22 cellular contexts compared by ENCODE assay signal in the genomic region with DNA sequence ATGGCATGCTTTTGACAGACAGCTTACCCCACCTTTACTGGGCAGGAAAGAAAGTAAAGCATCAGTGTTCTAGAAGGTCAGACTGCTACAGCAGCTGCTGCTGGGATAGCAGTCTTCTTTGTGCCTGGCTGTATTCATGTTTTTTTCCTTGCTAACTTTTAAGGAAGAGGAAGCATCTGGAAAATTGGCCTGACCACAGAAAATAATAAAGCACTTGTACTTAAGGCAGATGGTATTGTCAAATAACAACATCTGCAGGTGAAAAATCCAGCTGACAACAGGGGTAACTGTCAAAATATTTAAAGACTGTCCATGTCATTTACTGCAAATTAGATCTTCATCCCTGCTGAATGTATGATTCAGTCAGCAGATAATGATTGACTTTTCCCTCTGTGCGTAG.
"Had no signal": no experiment of that assay in that cellular context is flagged by ENCODE, and none has a peak within 500 bp of the region (broad histone marks: within the 10 kb centered on the region; RNA-seq: fewer than 3 reads in every experiment).

No MANE protein-coding gene starts in this region.

- H3K9me3 ChIP-seq: mucosa of descending colon, right lobe of liver, stomach, thyroid gland, vagina had no signal

- DNase-seq: dorsolateral prefrontal cortex; effector CD4-positive, alpha-beta T cell; hypothalamus; immature natural killer cell; islet precursor cell; kidney glomerular epithelial cell; mesenchymal stem cell; mucosa of descending colon; naive B cell; right lobe of liver; small intestine; stimulated activated CD4-positive, alpha-beta T cell treated with anti-CD3 and anti-CD28 coated beads, Interleukin-12 subunit alpha, Interleukin-12 subunit beta, amount 100 ng/mL, for 4 hours; stimulated activated CD4-positive, alpha-beta T cell treated with anti-CD3 and anti-CD28 coated beads, Interleukin-1b, Interleukin-23, amount 100 ng/mL, for 48 hours; stimulated activated CD4-positive, alpha-beta T cell treated with anti-CD3 and anti-CD28 coated beads, Interleukin-4, amount 100 ng/mL, for 24 hours; stimulated activated naive CD4-positive, alpha-beta T cell treated with Interleukin-2 at 50 U/mL for 16 hours; stomach; thyroid gland; trophoblast cell had no signal

- H3K27me3 ChIP-seq: neural progenitor cell, right lobe of liver, stomach, thyroid gland, vagina had no signal

- H3K4me2 ChIP-seq: neural progenitor cell had no signal

- H3K36me3 ChIP-seq: neural progenitor cell, right lobe of liver, stomach, thyroid gland, vagina had no signal

- H3K4me1 ChIP-seq: neural progenitor cell, parathyroid adenoma, right lobe of liver, stomach, thyroid gland, vagina had no signal

- H3K27ac ChIP-seq: dorsolateral prefrontal cortex, neural progenitor cell, parathyroid adenoma, right lobe of liver, stomach, thyroid gland, vagina had no signal

- H2AFZ ChIP-seq: neural progenitor cell, parathyroid adenoma had no signal

- H3K4me3 ChIP-seq: dorsolateral prefrontal cortex, lung, mucosa of descending colon, neural progenitor cell, right lobe of liver, stomach, thyroid gland, vagina had no signal

- H3K79me2 ChIP-seq: parathyroid adenoma had no signal

- H3K9ac ChIP-seq: neural progenitor cell, parathyroid adenoma had no signal
